In genomic region chr10:103949728-103950127, GRCh38 we compare ENCODE assay signal across 24 cellular contexts.
"Had no signal": no experiment of that assay in that cellular context is flagged by ENCODE, and none has a peak within 500 bp of the region (broad histone marks: within the 10 kb centered on the region; RNA-seq: fewer than 3 reads in every experiment).

No MANE protein-coding gene starts in this region.

- DNase-seq: effector memory CD8-positive, alpha-beta T cell; foreskin fibroblast; kidney; left cardiac atrium; left ventricle myocardium superior; mesenchymal stem cell; midbrain; occipital lobe; pancreas; spleen; stimulated activated CD4-positive, alpha-beta T cell treated with anti-CD3 and anti-CD28 coated beads, Interleukin-15, amount 100 ng/mL, for 24 hours; stimulated activated CD4-positive, alpha-beta T cell treated with anti-CD3 and anti-CD28 coated beads, Interleukin-1b, Interleukin-23, amount 100 ng/mL, for 48 hours; stimulated activated CD4-positive, alpha-beta T cell treated with anti-CD3 and anti-CD28 coated beads, Interleukin-4, amount 100 ng/mL, for 24 hours; tibial artery; upper lobe of right lung had no signal

- H3K36me3 Mint-ChIP-seq: natural killer cell treated with Interleukin-12 subunit alpha and Interleukin-12 subunit beta and Interleukin-15 and Interleukin-18, amount 100 ng/mL, for 72 hours; stimulated activated memory B cell treated with anti-CD40 and anti-IgM and Interleukin-4, amounts not matched to agents 10 μg/mL and 1 μg/mL and 100 μg/mL, for 72 hours had no signal

- H3K4me3 ChIP-seq: esophagus muscularis mucosa, lung, pancreas, prostate gland, spleen, tibial artery, upper lobe of right lung had no signal

- ATAC-seq: effector memory CD8-positive, alpha-beta T cell; left cardiac atrium; left ventricle myocardium superior; natural killer cell treated with Interleukin-12 subunit alpha and Interleukin-12 subunit beta and Interleukin-15 and Interleukin-18, amount 100 ng/mL, for 72 hours; pancreas; sciatic nerve; stimulated activated memory B cell treated with anti-CD40 and anti-IgM and Interleukin-4, amounts not matched to agents 10 μg/mL and 1 μg/mL and 100 μg/mL, for 72 hours; upper lobe of right lung had no signal

- H3K9me3 Mint-ChIP-seq: dendritic cell treated with granulocyte-macrophage colony-stimulating factor and Interleukin-4, amounts not matched to agents 40 ng/mL and 50 ng/mL, for 4 days; effector memory CD8-positive, alpha-beta T cell; natural killer cell treated with Interleukin-12 subunit alpha and Interleukin-12 subunit beta and Interleukin-15 and Interleukin-18, amount 100 ng/mL, for 72 hours; stimulated activated memory B cell treated with anti-CD40 and anti-IgM and Interleukin-4, amounts not matched to agents 10 μg/mL and 1 μg/mL and 100 μg/mL, for 72 hours; stimulated activated naive CD8-positive, alpha-beta T cell treated with anti-CD3 and anti-CD28 coated beads, Interleukin-15, Interleukin-2, amounts not matched to agents 100 ng/mL and 50 ng/mL, for 24 hours had no signal

- H3K27me3 Mint-ChIP-seq: dendritic cell treated with granulocyte-macrophage colony-stimulating factor and Interleukin-4, amounts not matched to agents 40 ng/mL and 50 ng/mL, for 4 days; effector memory CD8-positive, alpha-beta T cell; natural killer cell treated with Interleukin-12 subunit alpha and Interleukin-12 subunit beta and Interleukin-15 and Interleukin-18, amount 100 ng/mL, for 72 hours; stimulated activated memory B cell treated with anti-CD40 and anti-IgM and Interleukin-4, amounts not matched to agents 10 μg/mL and 1 μg/mL and 100 μg/mL, for 72 hours; stimulated activated naive CD8-positive, alpha-beta T cell treated with anti-CD3 and anti-CD28 coated beads, Interleukin-15, Interleukin-2, amounts not matched to agents 100 ng/mL and 50 ng/mL, for 24 hours had no signal

- H3K36me3 ChIP-seq: esophagus muscularis mucosa, pancreas, prostate gland, spleen, tibial artery, upper lobe of right lung had no signal

- H3K27me3 ChIP-seq: esophagus muscularis mucosa, pancreas, spleen, upper lobe of right lung had no signal

- H3K27ac Mint-ChIP-seq: dendritic cell treated with granulocyte-macrophage colony-stimulating factor and Interleukin-4, amounts not matched to agents 40 ng/mL and 50 ng/mL, for 4 days; effector memory CD8-positive, alpha-beta T cell; stimulated activated memory B cell treated with anti-CD40 and anti-IgM and Interleukin-4, amounts not matched to agents 10 μg/mL and 1 μg/mL and 100 μg/mL, for 72 hours; stimulated activated naive CD8-positive, alpha-beta T cell treated with anti-CD3 and anti-CD28 coated beads, Interleukin-15, Interleukin-2, amounts not matched to agents 100 ng/mL and 50 ng/mL, for 24 hours had no signal

- H3K4me1 ChIP-seq: esophagus muscularis mucosa, pancreas, prostate gland, spleen, tibial artery, upper lobe of right lung had no signal

- H3K27ac ChIP-seq: epithelial cell of prostate, esophagus muscularis mucosa, pancreas, prostate gland, spleen, tibial artery, upper lobe of right lung had no signal

- H3K9me3 ChIP-seq: pancreas, prostate gland, upper lobe of right lung had no signal

- H3K4me3 Mint-ChIP-seq: dendritic cell treated with granulocyte-macrophage colony-stimulating factor and Interleukin-4, amounts not matched to agents 40 ng/mL and 50 ng/mL, for 4 days; effector memory CD8-positive, alpha-beta T cell; natural killer cell treated with Interleukin-12 subunit alpha and Interleukin-12 subunit beta and Interleukin-15 and Interleukin-18, amount 100 ng/mL, for 72 hours; stimulated activated memory B cell treated with anti-CD40 and anti-IgM and Interleukin-4, amounts not matched to agents 10 μg/mL and 1 μg/mL and 100 μg/mL, for 72 hours; stimulated activated naive CD8-positive, alpha-beta T cell treated with anti-CD3 and anti-CD28 coated beads, Interleukin-15, Interleukin-2, amounts not matched to agents 100 ng/mL and 50 ng/mL, for 24 hours had no signal
